In the genomic region with DNA sequence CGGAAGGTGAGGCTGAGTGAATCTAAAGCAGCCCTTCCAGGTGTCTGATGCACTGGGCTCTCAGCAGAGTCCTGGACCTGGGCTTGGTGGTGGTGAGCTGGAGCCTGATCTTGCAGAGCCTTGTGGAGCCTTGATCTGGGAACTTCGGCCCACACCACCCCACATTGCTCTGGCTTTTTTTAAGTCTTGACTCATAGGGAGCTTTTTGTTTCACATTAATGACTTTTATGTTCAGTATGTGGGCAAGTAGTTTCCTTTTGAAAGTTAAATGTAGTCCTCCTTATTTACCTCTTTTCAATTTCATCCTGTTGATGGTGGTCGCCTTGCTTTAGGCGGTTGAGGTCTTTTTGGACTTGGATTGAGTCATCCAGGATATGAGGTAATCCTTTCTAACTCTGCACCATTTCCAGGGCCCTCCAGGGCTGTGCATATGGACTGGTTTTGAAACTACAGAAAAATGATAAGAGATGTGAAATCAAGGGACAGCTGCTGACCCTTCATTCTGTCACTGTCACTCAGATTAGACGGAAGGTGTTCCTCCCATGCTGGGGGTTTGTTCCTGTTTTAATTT, we compare ENCODE assay signal across 11 cellular contexts. TPM values are rescaled to one million over a fixed set of nuclear protein-coding genes. Genes with fewer than 3 reads are reported as not detected.
DNase-seq lines count a peak whose midpoint lies in the region; ATAC-seq, FAIRE-seq and TF ChIP-seq lines count a peak whose summit lies in the region.
"Had no signal": no experiment of that assay in that cellular context is flagged by ENCODE, and none has a peak within 500 bp of the region (broad histone marks: within the 10 kb centered on the region; RNA-seq: fewer than 3 reads in every experiment).

No MANE protein-coding gene starts in this region.

- H2BK5ac ChIP-seq in IMR-90 (ENCODE audit: low read depth, low read length, poor library complexity, severe bottlenecking): peak overlapping the region; percentile 39

- in situ Hi-C loops in IMR-90 (cut with MboI; ENCODE audit: low sequenced_read_pairs): no loop called here

- FAIRE-seq in HTR-8/SVneo (lab: Jason Lieb, UNC): no peak

- no peak for TF ChIP-seq RAD21 in IMR-90 (IDR thresholded peaks at IDR 0.05; ENCODE audit: low read length)

- no peaks in the 10 kb centered on the region for H3K79me1 ChIP-seq in IMR-90 (ENCODE audit: low read depth in 1 of 2, low read length in 2 of 2)

- H2AK9ac ChIP-seq in IMR-90 (replicated peaks; ENCODE audit: low read depth, low read length, poor library complexity): no peak overlapping the region

- peaks cover 1% of the 10 kb centered on the region; the same call in 1 of the 2 replicates for H3K27me3 ChIP-seq in IMR-90 (ENCODE audit: control insufficient read depth, insufficient read depth, low read length)
- H3K27me3 ChIP-seq: right atrium auricular region had no signal

- no peak for TF ChIP-seq CTCF in IMR-90 (conservative IDR thresholded peaks at IDR 0.05; ENCODE audit: low read depth, low read length)

- dilution Hi-C loops in IMR-90 (cut with HindIII; ENCODE audit: low sequenced_read_pairs, unreplicated experiment): no loop called here

- DNase-seq in IMR-90: peak; percentile 60
- no peak for DNase-seq in epithelial cell of prostate (ENCODE audit: low read depth, low spot score)
- no peak for DNase-seq in stimulated activated CD4-positive, alpha-beta T cell treated with anti-CD3 and anti-CD28 coated beads, Interleukin-1b, Interleukin-23, amount 100 ng/mL, for 48 hours
- no peak for DNase-seq in nucleus accumbens (lab: John Stamatoyannopoulos, UW)
- no peak for DNase-seq in HTR-8/SVneo (ENCODE audit: insufficient read length, low spot score)
- DNase-seq in NCI-H82 (lab: John Stamatoyannopoulos, UW): no peak
- DNase-seq: foreskin melanocyte, NCI-H1436 had no signal

- no TSS peak for BruUV-seq in IMR-90 (replicated peaks; lab: Mats Ljungman, UMichigan)

- no peaks in the 10 kb centered on the region for H3K9me1 ChIP-seq in IMR-90 (ENCODE audit: insufficient read depth, low read length)

- no peak overlapping the region for H2BK15ac ChIP-seq in IMR-90 (ENCODE audit: low read depth, low read length)

- peak overlapping the region; percentile 11; the same call in 1 of the 2 replicates for H4K91ac ChIP-seq in IMR-90 (ENCODE audit: insufficient read depth, low read depth, low read length)

- peaks cover 8% of the 10 kb centered on the region for H3K9me3 ChIP-seq in IMR-90 (ENCODE audit: control insufficient read depth, insufficient read depth, low read length)
- H3K9me3 ChIP-seq: right atrium auricular region had no signal

- H2AFZ ChIP-seq in IMR-90 (replicated peaks; ENCODE audit: low read length, poor library complexity): peak overlapping the region; percentile 16

- WGBS in IMR-90 (ENCODE audit: extremely low coverage in 2 of 2, insufficient read length in 1 of 2), 2 experiments: no CpG with 5 or more reads among the region's 5 CpGs

- ATAC-seq in GM18508 (IDR thresholded peaks at IDR 0.05; ENCODE audit: insufficient read depth, unreplicated experiment) (peak; percentile 68), GM21619 (IDR thresholded peaks at IDR 0.05; ENCODE audit: unreplicated experiment) (peak; percentile 82), IMR-90 (ENCODE audit: low read depth) (peak; percentile 18; the same call in 1 of the 2 replicates)

- no peak overlapping the region for H3K9ac ChIP-seq in IMR-90 (ENCODE audit: low read depth, low read length)

- H3K36me3 ChIP-seq in IMR-90 (ENCODE audit: control insufficient read depth, insufficient read depth, low read length): no peaks in the 10 kb centered on the region
- H3K36me3 ChIP-seq: right atrium auricular region had no signal

- peak overlapping the region; percentile 25; the same call in 1 of the 2 replicates for H3K14ac ChIP-seq in IMR-90 (replicated peaks; ENCODE audit: low read depth, low read length)

- peak overlapping the region in 1 of 2 experiments; percentile 19; a peak in 1 of 4 replicates for H4K8ac ChIP-seq in IMR-90 (ENCODE audit: low read depth in 2 of 2, low read length in 2 of 2)

- H3K4me3 ChIP-seq in IMR-90 (ENCODE audit: insufficient read depth, low read depth, low read length): no peak overlapping the region
- H3K4me3 ChIP-seq: right atrium auricular region had no signal

- H3K23ac ChIP-seq in IMR-90 (ENCODE audit: low read depth, low read length): no peak overlapping the region

- H2BK120ac ChIP-seq in IMR-90 (ENCODE audit: low read depth, low read length): no peak overlapping the region

- H2AK5ac ChIP-seq in IMR-90 (ENCODE audit: low read depth, low read length): no peak overlapping the region

- POLR2A ChIA-PET in IMR-90 (lab: Charles Lee; ENCODE audit: unreplicated experiment): no interaction called here

- intact Hi-C loops in IMR-90 (cut with micrococcal nuclease): no loop called here

- peak overlapping the region; percentile 47 for H3K18ac ChIP-seq in IMR-90 (ENCODE audit: low read depth, low read length)

- H4K5ac ChIP-seq in IMR-90 (ENCODE audit: low read depth, low read length): no peak overlapping the region; the same call in 1 of the 2 replicates

- no peak overlapping the region for H3K56ac ChIP-seq in IMR-90 (ENCODE audit: extremely low read depth, insufficient read depth, low read length)

- H2BK20ac ChIP-seq in IMR-90 (ENCODE audit: low read depth, low read length): no peak overlapping the region; the same call in 1 of the 2 replicates

- H4K20me1 ChIP-seq in IMR-90 (ENCODE audit: insufficient read depth, low read length): no peaks in the 10 kb centered on the region

- no peak overlapping the region for H3K27ac ChIP-seq in IMR-90 (ENCODE audit: insufficient read depth, low read length)
- peak overlapping the region; percentile 55 for H3K27ac ChIP-seq in epithelial cell of prostate
- H3K27ac ChIP-seq: right atrium auricular region had no signal

- H3K4me1 ChIP-seq in IMR-90 (ENCODE audit: control insufficient read depth, insufficient read depth, low read length): peaks cover 10% of the 10 kb centered on the region
- H3K4me1 ChIP-seq: right atrium auricular region had no signal

- TF ChIP-seq POLR2A in IMR-90 (IDR thresholded peaks at IDR 0.05; ENCODE audit: low read depth, low read length): no peak

- no peak overlapping the region for H3K4me2 ChIP-seq in IMR-90 (ENCODE audit: low read depth, low read length)

- CTCF ChIA-PET in IMR-90 (lab: Yijun Ruan, JAX): interaction anchor here (1.0 kb wide), 1 partner anchor 13 kb away, joined by 4 read pairs; the partner anchor contains the start of gene CASP7

- peak overlapping the region; percentile 36 for H3K4ac ChIP-seq in IMR-90 (ENCODE audit: low read depth, low read length)

TF ChIP-seq in IMR-90, 13 proteins besides CTCF, POLR2A, EP300 and RAD21:
- TF ChIP-seq SMC3 (IDR thresholded peaks at IDR 0.05; ENCODE audit: low read depth, low read length) (no peak), CEBPB (IDR thresholded peaks at IDR 0.05; ENCODE audit: low read depth, low read length) (peak; percentile 50)

RNA-seq across cellular contexts. Expression of gene NRAP, which starts 2.9 kb away (rescaled TPM):
- not detected in 2 replicates for total RNA-seq in IMR-90 (2012; rRNA removed)
- not detected in 2 replicates for polyA plus RNA-seq in IMR-90 (2012; rRNA removed)
- not detected in 2 replicates for polyA plus RNA-seq in IMR-90 (2012; cell fraction: cytosol; rRNA removed)
- not detected in 2 replicates for polyA plus RNA-seq in IMR-90 (2012; cell fraction: nucleus; rRNA removed; ENCODE audit: low replicate concordance)

RNA-seq across cellular contexts. Expression of gene CASP7, which starts 12.9 kb away (rescaled TPM):
- total RNA-seq in IMR-90 (2012; rRNA removed): 16.7 and 20.3 TPM in 2 replicates
- polyA plus RNA-seq in IMR-90 (2012; rRNA removed): 14.7 and 15.1 TPM in 2 replicates
- polyA plus RNA-seq in IMR-90 (2012; cell fraction: cytosol; rRNA removed): 4.6 and 6.2 TPM in 2 replicates
- 2.5 and 9.4 TPM in 2 replicates for polyA plus RNA-seq in IMR-90 (2012; cell fraction: nucleus; rRNA removed; ENCODE audit: low replicate concordance)

Comparison
In these comparisons a context has a peak if more than half of its experiments do, and no peak if none do; other contexts are left out.
1. ATAC-seq: peak in every context shown above with its lines; median percentile 82 in GM21619; 68 in GM18508; 18 in IMR-90.